1 cellular context compared by ENCODE assay signal in the genomic region with DNA sequence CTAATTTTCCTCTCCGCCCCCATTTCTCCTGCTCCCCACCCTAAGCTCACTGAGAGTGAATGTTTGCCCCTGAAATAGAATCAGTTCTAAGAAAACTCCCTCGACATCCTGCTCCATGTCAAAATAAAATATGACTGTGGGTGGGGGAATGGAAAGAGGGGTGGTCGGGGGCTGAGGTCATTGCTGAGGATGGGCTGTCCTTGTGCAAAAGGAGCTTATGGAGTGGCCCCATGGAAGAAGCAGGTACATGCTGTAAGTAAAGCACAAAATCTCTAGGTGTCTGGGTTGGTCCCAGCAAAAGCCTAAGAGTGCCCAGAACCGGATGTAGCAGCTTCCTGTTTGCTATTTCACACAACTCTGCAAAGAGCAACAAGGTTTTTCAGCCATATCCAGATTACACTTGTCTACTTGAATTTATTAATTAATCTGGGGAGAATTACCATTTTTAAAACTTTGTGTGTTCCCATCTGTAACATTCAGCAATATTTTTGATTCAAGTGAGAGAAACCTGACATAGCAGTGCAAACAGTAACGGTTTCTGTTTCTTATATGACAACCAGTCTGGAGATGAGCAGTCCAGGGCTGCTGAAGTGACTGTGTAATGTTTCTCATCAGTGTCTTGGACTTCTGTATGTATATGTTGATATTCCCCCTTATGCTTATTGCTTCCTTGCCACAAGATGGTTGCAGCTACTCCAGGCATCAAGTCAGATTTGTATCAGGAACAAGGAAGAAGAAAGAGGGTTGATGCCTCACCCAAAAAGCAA.
TF ChIP-seq lines count a peak whose summit lies in the region.

No MANE protein-coding gene starts in this region.

TF ChIP-seq in GM23338, 12 proteins besides CTCF, POLR2A, EP300 and RAD21 (continued from another document):
- TF ChIP-seq, protein P1, sequence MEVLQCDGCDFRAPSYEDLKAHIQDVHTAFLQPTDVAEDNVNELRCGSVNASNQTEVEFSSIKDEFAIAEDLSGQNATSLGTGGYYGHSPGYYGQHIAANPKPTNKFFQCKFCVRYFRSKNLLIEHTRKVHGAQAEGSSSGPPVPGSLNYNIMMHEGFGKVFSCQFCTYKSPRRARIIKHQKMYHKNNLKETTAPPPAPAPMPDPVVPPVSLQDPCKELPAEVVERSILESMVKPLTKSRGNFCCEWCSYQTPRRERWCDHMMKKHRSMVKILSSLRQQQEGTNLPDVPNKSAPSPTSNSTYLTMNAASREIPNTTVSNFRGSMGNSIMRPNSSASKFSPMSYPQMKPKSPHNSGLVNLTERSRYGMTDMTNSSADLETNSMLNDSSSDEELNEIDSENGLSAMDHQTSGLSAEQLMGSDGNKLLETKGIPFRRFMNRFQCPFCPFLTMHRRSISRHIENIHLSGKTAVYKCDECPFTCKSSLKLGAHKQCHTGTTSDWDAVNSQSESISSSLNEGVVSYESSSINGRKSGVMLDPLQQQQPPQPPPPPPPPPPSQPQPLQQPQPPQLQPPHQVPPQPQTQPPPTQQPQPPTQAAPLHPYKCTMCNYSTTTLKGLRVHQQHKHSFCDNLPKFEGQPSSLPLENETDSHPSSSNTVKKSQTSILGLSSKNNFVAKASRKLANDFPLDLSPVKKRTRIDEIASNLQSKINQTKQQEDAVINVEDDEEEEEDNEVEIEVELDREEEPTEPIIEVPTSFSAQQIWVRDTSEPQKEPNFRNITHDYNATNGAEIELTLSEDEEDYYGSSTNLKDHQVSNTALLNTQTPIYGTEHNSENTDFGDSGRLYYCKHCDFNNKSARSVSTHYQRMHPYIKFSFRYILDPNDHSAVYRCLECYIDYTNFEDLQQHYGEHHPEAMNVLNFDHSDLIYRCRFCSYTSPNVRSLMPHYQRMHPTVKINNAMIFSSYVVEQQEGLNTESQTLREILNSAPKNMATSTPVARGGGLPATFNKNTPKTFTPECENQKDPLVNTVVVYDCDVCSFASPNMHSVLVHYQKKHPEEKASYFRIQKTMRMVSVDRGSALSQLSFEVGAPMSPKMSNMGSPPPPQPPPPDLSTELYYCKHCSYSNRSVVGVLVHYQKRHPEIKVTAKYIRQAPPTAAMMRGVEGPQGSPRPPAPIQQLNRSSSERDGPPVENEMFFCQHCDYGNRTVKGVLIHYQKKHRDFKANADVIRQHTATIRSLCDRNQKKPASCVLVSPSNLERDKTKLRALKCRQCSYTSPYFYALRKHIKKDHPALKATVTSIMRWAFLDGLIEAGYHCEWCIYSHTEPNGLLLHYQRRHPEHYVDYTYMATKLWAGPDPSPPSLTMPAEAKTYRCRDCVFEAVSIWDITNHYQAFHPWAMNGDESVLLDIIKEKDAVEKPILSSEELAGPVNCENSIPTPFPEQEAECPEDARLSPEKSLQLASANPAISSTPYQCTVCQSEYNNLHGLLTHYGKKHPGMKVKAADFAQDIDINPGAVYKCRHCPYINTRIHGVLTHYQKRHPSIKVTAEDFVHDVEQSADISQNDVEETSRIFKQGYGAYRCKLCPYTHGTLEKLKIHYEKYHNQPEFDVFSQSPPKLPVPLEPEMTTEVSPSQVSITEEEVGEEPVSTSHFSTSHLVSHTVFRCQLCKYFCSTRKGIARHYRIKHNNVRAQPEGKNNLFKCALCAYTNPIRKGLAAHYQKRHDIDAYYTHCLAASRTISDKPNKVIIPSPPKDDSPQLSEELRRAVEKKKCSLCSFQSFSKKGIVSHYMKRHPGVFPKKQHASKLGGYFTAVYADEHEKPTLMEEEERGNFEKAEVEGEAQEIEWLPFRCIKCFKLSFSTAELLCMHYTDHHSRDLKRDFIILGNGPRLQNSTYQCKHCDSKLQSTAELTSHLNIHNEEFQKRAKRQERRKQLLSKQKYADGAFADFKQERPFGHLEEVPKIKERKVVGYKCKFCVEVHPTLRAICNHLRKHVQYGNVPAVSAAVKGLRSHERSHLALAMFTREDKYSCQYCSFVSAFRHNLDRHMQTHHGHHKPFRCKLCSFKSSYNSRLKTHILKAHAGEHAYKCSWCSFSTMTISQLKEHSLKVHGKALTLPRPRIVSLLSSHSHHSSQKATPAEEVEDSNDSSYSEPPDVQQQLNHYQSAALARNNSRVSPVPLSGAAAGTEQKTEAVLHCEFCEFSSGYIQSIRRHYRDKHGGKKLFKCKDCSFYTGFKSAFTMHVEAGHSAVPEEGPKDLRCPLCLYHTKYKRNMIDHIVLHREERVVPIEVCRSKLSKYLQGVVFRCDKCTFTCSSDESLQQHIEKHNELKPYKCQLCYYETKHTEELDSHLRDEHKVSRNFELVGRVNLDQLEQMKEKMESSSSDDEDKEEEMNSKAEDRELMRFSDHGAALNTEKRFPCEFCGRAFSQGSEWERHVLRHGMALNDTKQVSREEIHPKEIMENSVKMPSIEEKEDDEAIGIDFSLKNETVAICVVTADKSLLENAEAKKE (CRISPR knock-in tag; IDR thresholded peaks at IDR 0.05) = no peak
- TF ChIP-seq, protein P2, sequence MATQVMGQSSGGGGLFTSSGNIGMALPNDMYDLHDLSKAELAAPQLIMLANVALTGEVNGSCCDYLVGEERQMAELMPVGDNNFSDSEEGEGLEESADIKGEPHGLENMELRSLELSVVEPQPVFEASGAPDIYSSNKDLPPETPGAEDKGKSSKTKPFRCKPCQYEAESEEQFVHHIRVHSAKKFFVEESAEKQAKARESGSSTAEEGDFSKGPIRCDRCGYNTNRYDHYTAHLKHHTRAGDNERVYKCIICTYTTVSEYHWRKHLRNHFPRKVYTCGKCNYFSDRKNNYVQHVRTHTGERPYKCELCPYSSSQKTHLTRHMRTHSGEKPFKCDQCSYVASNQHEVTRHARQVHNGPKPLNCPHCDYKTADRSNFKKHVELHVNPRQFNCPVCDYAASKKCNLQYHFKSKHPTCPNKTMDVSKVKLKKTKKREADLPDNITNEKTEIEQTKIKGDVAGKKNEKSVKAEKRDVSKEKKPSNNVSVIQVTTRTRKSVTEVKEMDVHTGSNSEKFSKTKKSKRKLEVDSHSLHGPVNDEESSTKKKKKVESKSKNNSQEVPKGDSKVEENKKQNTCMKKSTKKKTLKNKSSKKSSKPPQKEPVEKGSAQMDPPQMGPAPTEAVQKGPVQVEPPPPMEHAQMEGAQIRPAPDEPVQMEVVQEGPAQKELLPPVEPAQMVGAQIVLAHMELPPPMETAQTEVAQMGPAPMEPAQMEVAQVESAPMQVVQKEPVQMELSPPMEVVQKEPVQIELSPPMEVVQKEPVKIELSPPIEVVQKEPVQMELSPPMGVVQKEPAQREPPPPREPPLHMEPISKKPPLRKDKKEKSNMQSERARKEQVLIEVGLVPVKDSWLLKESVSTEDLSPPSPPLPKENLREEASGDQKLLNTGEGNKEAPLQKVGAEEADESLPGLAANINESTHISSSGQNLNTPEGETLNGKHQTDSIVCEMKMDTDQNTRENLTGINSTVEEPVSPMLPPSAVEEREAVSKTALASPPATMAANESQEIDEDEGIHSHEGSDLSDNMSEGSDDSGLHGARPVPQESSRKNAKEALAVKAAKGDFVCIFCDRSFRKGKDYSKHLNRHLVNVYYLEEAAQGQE (IDR thresholded peaks at IDR 0.05; ENCODE audit: unreplicated experiment) = no peak
- TF ChIP-seq CREB1 (CRISPR knock-in tag; IDR thresholded peaks at IDR 0.05; ENCODE audit: low read depth) (no peak), NANOG (IDR thresholded peaks at IDR 0.05; ENCODE audit: borderline replicate concordance) (no peak), ZNF331 (CRISPR knock-in tag; IDR thresholded peaks at IDR 0.05; ENCODE audit: low read depth) (no peak), POLR2AphosphoS5 (IDR thresholded peaks at IDR 0.05; ENCODE audit: low read depth) (no peak), EZH2 (IDR thresholded peaks at IDR 0.05; ENCODE audit: low read depth, unreplicated experiment) (no peak)
